Comparison of ENCODE assay signal across 7 cellular contexts in the genomic region with DNA sequence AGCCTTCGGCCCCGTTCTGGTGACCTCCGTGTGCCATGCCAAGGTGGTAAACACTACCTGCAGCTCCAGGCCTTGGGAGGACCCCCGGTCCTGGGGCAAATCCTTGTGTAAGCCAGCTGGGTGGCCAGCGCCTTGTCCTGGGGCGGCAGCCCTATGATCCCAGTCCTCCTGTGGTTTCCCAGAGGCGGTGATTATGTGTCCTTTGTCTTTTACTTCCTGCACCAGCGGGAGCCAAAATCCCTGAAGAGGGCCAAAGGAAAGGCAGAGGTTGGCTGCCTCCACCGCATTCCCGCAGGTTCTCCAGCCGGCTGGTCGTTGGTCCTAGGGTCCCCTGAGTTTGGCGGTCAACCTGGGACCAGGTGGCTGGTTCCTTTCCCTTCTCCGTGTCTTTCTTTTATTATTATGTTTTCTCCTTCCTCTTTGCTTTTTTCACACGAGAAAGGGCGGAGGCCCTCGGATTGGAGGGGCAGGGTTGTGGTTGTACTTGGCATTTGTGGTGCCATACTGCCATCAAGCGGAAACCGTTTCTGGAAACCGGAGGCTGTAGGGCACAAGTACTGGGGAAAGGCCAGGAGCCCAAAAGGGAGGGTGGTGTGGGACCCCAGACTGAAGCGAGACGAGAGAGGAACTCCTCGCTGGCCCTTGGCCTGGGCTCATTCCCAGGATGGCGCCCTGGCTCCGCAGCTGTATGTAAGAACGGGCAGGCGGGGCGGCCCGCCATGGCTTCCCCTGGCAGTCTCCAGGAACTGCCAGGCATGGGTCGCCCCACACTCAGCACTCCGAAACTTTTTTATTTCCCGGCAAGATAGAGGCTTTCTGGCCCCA. TPM values are rescaled to one million over a fixed set of nuclear protein-coding genes. Genes with fewer than 3 reads are reported as not detected.
A peak's percentile ranks its signal among the peaks of the same experiment; 100 is the strongest.
DNase-seq lines count a peak whose midpoint lies in the region; ATAC-seq and TF ChIP-seq lines count a peak whose summit lies in the region.
"Not testable (repeated sequence)": the region's sequence is repeated elsewhere in the genome, so short reads cannot be mapped to it uniquely, and the experiment has no call there.

No MANE protein-coding gene starts in this region.

- H3K4me1 Mint-ChIP-seq in WTC11 = not testable (repeated sequence)

- TF ChIP-seq CTCF in WTC11 (IDR thresholded peaks at IDR 0.05); psoas muscle (IDR thresholded peaks at IDR 0.05): not testable (repeated sequence)

- not testable (repeated sequence) for H3K36me3 Mint-ChIP-seq in WTC11

- ATAC-seq in GM18873 (IDR thresholded peaks at IDR 0.05; ENCODE audit: low FRiP score, unreplicated experiment) = peak; percentile 35
- peak; percentile 35 for ATAC-seq in GM19468 (IDR thresholded peaks at IDR 0.05; ENCODE audit: extremely low read depth, unreplicated experiment)
- peak; percentile 39 for ATAC-seq in HG02763 (IDR thresholded peaks at IDR 0.05; ENCODE audit: unreplicated experiment)
- peak; percentile 34 for ATAC-seq in HG03108 (IDR thresholded peaks at IDR 0.05; ENCODE audit: unreplicated experiment)
- ATAC-seq in WTC11 = peak; percentile 67
- ATAC-seq in left ventricle myocardium superior = peak; percentile 37
- peak; percentile 68 to 78 (median 74) for ATAC-seq in psoas muscle

- not testable (repeated sequence) for H3K9me3 ChIP-seq in psoas muscle

- not testable (repeated sequence) for H3K4me3 Mint-ChIP-seq in WTC11

- intact Hi-C loops in left ventricle myocardium superior (cut with micrococcal nuclease); psoas muscle (cut with DNase I): not testable (repeated sequence)

- H3K36me3 ChIP-seq in psoas muscle (ENCODE audit: insufficient read depth in 1 of 2, low read depth in 1 of 2) = not testable (repeated sequence)

- POLR2A ChIA-PET in WTC11 (lab: Charles Lee) = not testable (repeated sequence)

- H3K27ac Mint-ChIP-seq in WTC11 = not testable (repeated sequence)

- CTCF ChIA-PET in WTC11 (lab: Charles Lee) = not testable (repeated sequence)

- H3K27me3 ChIP-seq in psoas muscle (ENCODE audit: insufficient read depth in 3 of 3, low read length in 2 of 3) = not testable (repeated sequence)

- not testable (repeated sequence) for H3K4me1 ChIP-seq in psoas muscle

- DNase-seq in WTC11 (ENCODE audit: low spot score); left ventricle myocardium superior; psoas muscle: not testable (repeated sequence)

- not testable (repeated sequence) for H3K27me3 Mint-ChIP-seq in WTC11 (ENCODE audit: low read depth)

- WGBS in psoas muscle, 3 donors = no CpG with 5 or more reads among the region's 32 CpGs

- not testable (repeated sequence) for H3K4me3 ChIP-seq in psoas muscle

- not testable (repeated sequence) for H3K27ac ChIP-seq in psoas muscle

- not testable (repeated sequence) for H3K9me3 Mint-ChIP-seq in WTC11

RNA-seq across cellular contexts. Expression of gene NBDY, which starts 49.3 kb away (rescaled TPM):
- total RNA-seq in WTC11 (2021) (44.7 to 62.0 TPM (median 59.5 TPM) in 3 replicates), left ventricle myocardium superior (22.1 TPM), psoas muscle (10 to 100 TPM in 2 of 4 donors, 1 to 10 TPM in 2; 5.3 to 15.6 (median 8.5) TPM)
- 1 to 10 TPM; 5.2 to 7.7 (median 6.5) TPM for polyA plus RNA-seq in psoas muscle
